19 cellular contexts compared by ENCODE assay signal in genomic region chr12:122355702-122356101, GRCh38.
DNase-seq lines count a peak whose midpoint lies in the region; TF ChIP-seq lines count a peak whose summit lies in the region.
"Had no signal": no experiment of that assay in that cellular context is flagged by ENCODE, and none has a peak within 500 bp of the region (broad histone marks: within the 10 kb centered on the region; RNA-seq: fewer than 3 reads in every experiment).

No MANE protein-coding gene starts in this region.

- no TSS peak for BruUV-seq in Caco-2 (replicated peaks; lab: Mats Ljungman, UMichigan)

- DNase-seq in Caco-2 = no peak
- peak; percentile 81 for DNase-seq in NCI-H1694 treated with DMSO at 0.1 percent for 48 hours (lab: John Stamatoyannopoulos, UW)
- no peak for DNase-seq in RWPE1 (ENCODE audit: low spot score)
- DNase-seq in glutamatergic neuron = no peak
- no peak for DNase-seq in NCI-H1105 treated with DMSO at 0.1 percent for 48 hours (lab: John Stamatoyannopoulos, UW)
- DNase-seq in GF-D8 (lab: John Stamatoyannopoulos, UW) = no peak
- DNase-seq in vagina (ENCODE audit: extremely low spot score in 2 of 2) = no peak
- DNase-seq: esophagus squamous epithelium, right cardiac atrium had no signal

- TF ChIP-seq POLR2A in vagina (IDR thresholded peaks at IDR 0.05) = no peak

- H3K27me3 Mint-ChIP-seq in Caco-2 (ENCODE audit: insufficient read depth, unreplicated experiment) (no peaks in the 10 kb centered on the region), glutamatergic neuron (ENCODE audit: unreplicated experiment) (no peaks in the 10 kb centered on the region)
- H3K27me3 Mint-ChIP-seq: activated CD4-positive, alpha-beta memory T cell treated with anti-CD3 and anti-CD28 coated beads, Interleukin-2, amount 10 ng/mL, durations not matched to agents 7 days and 5 days; activated naive CD8-positive, alpha-beta T cell; type B pancreatic cell had no signal

- CTCF ChIA-PET in Caco-2 (lab: Charles Lee) = interaction anchor here (0.9 kb wide), 1 partner anchor 13 kb away, joined by 3 read pairs; no protein-coding TSS in a partner anchor
- CTCF ChIA-PET in RWPE1 (lab: Yijun Ruan, JAX) = interaction anchor here (0.6 to 1.5 kb wide), 10 partner anchors 8 to 560 kb away, joined by 3 to 8 read pairs (median 4); no protein-coding TSS in a partner anchor

- H3K4me1 ChIP-seq in Caco-2 (no peaks in the 10 kb centered on the region), vagina (no peaks in the 10 kb centered on the region)
- H3K4me1 ChIP-seq: BLaER1 treated with 17β-estradiol and CSF1 and Interleukin-3, amounts not matched to agents 10 nM and 100 nM; pancreas had no signal

- H3K27ac ChIP-seq in RWPE1 (0 out of 2 replicates have a peak overlapping the region, but pooled peaks have one; percentile 0), vagina (no peak overlapping the region)
- H3K27ac ChIP-seq: ascending aorta; BLaER1 treated with 17β-estradiol and CSF1 and Interleukin-3, amounts not matched to agents 10 nM and 100 nM; esophagus squamous epithelium; GM23248; HL-60; pancreas had no signal

- H3K4me3 Mint-ChIP-seq in Caco-2 (ENCODE audit: unreplicated experiment) = no peak overlapping the region
- H3K4me3 Mint-ChIP-seq in glutamatergic neuron (ENCODE audit: unreplicated experiment) = no peak overlapping the region
- H3K4me3 Mint-ChIP-seq: activated CD4-positive, alpha-beta memory T cell treated with anti-CD3 and anti-CD28 coated beads, Interleukin-2, amount 10 ng/mL, durations not matched to agents 7 days and 5 days; activated naive CD8-positive, alpha-beta T cell; immature natural killer cell; neural crest cell; type B pancreatic cell had no signal

- H3K36me3 ChIP-seq in Caco-2 (ENCODE audit: control insufficient read depth, insufficient read depth, low read length) = peaks cover 3% of the 10 kb centered on the region; the same call in 1 of the 2 replicates
- H3K36me3 ChIP-seq in vagina = peaks cover 4 to 63% of the 10 kb centered on the region in 2 donors

- H3K4me3 ChIP-seq in Caco-2 (ENCODE audit: low read depth, low read length) = no peak overlapping the region
- H3K4me3 ChIP-seq in vagina = no peak overlapping the region
- H3K4me3 ChIP-seq: ascending aorta; BLaER1 treated with 17β-estradiol and CSF1 and Interleukin-3, amounts not matched to agents 10 nM and 100 nM; esophagus squamous epithelium; GM23248; pancreas had no signal

- H3K36me3 Mint-ChIP-seq in Caco-2 (ENCODE audit: insufficient read depth, unreplicated experiment) (peaks cover 75% of the 10 kb centered on the region), glutamatergic neuron (ENCODE audit: unreplicated experiment) (peaks cover 4% of the 10 kb centered on the region)

- H3K27ac Mint-ChIP-seq in Caco-2 (ENCODE audit: unreplicated experiment) (peak overlapping the region; percentile 21), glutamatergic neuron (ENCODE audit: unreplicated experiment) (peak overlapping the region; percentile 41)
- H3K27ac Mint-ChIP-seq: activated CD4-positive, alpha-beta memory T cell treated with anti-CD3 and anti-CD28 coated beads, Interleukin-2, amount 10 ng/mL, durations not matched to agents 7 days and 5 days; activated naive CD8-positive, alpha-beta T cell; type B pancreatic cell had no signal

- TF ChIP-seq CTCF in Caco-2 (IDR thresholded peaks at IDR 0.05; ENCODE audit: insufficient read depth in 1 of 2, low read depth in 1 of 2, low read length in 1 of 2, severe bottlenecking in 1 of 2, unreplicated experiment in 1 of 2) = no peak
- TF ChIP-seq CTCF in RWPE1 (conservative IDR thresholded peaks at IDR 0.05; ENCODE audit: low read depth) = no peak
- TF ChIP-seq CTCF in glutamatergic neuron (IDR thresholded peaks at IDR 0.05; ENCODE audit: partially characterized antibody, unreplicated experiment) = no peak
- TF ChIP-seq CTCF in vagina (IDR thresholded peaks at IDR 0.05) = no peak

- intact Hi-C loops in Caco-2 (cut with micrococcal nuclease; ENCODE audit: unreplicated experiment) (loop anchor here (1.0 kb wide), 2 partner anchors 19 to 49 kb away; no protein-coding TSS in a partner anchor), vagina (cut with DNase I) (no loop called here)

- POLR2A ChIA-PET in Caco-2 (lab: Charles Lee) (no interaction called here), RWPE1 (lab: Yijun Ruan, JAX; ENCODE audit: low non-redundant PET) (interaction anchor here (0.6 kb wide), 1 partner anchor 170 kb away, joined by 3 read pairs; no protein-coding TSS in a partner anchor)

- H3K9me3 ChIP-seq in Caco-2 (no peaks in the 10 kb centered on the region), vagina (no peaks in the 10 kb centered on the region)
- H3K9me3 ChIP-seq: ascending aorta, esophagus squamous epithelium, pancreas had no signal

- H3K9me3 Mint-ChIP-seq in Caco-2 (ENCODE audit: unreplicated experiment) = no peaks in the 10 kb centered on the region
- H3K9me3 Mint-ChIP-seq in glutamatergic neuron (ENCODE audit: unreplicated experiment) = peaks cover 11% of the 10 kb centered on the region
- H3K9me3 Mint-ChIP-seq: activated CD4-positive, alpha-beta memory T cell treated with anti-CD3 and anti-CD28 coated beads, Interleukin-2, amount 10 ng/mL, durations not matched to agents 7 days and 5 days; immature natural killer cell; neural crest cell; type B pancreatic cell had no signal

- H3K4me1 Mint-ChIP-seq in Caco-2 (ENCODE audit: low read depth, unreplicated experiment) (no peaks in the 10 kb centered on the region), glutamatergic neuron (ENCODE audit: low read depth, unreplicated experiment) (peaks cover 2% of the 10 kb centered on the region)

- H3K27me3 ChIP-seq in Caco-2 (replicated peaks; ENCODE audit: control insufficient read depth, insufficient read depth, low read length) = no peaks in the 10 kb centered on the region
- H3K27me3 ChIP-seq in vagina = no peaks in the 10 kb centered on the region
- H3K27me3 ChIP-seq: ascending aorta; BLaER1 treated with 17β-estradiol and CSF1 and Interleukin-3, amounts not matched to agents 10 nM and 100 nM; esophagus squamous epithelium; pancreas had no signal
